2 cellular contexts compared by ENCODE assay signal in genomic region chr13:107743523-107743922, GRCh38.
TF ChIP-seq lines count a peak whose summit lies in the region.

No MANE protein-coding gene starts in this region.

TF ChIP-seq in GM23338, 12 proteins besides CTCF, POLR2A, EP300 and RAD21 (continued from another document):
- TF ChIP-seq ZNF331 (CRISPR knock-in tag; IDR thresholded peaks at IDR 0.05; ENCODE audit: low read depth), result no peak
- no peak for TF ChIP-seq STAT1 (IDR thresholded peaks at IDR 0.05; ENCODE audit: unreplicated experiment)
- TF ChIP-seq CREB1 (CRISPR knock-in tag; IDR thresholded peaks at IDR 0.05; ENCODE audit: low read depth), result no peak
- no peak for TF ChIP-seq ZNF114 (CRISPR knock-in tag; IDR thresholded peaks at IDR 0.05)
- no peak for TF ChIP-seq EZH2 (IDR thresholded peaks at IDR 0.05; ENCODE audit: low read depth, unreplicated experiment)
- TF ChIP-seq REST (IDR thresholded peaks at IDR 0.05; ENCODE audit: unreplicated experiment), result no peak
- no peak for TF ChIP-seq ZNF462 (CRISPR knock-in tag; IDR thresholded peaks at IDR 0.05)
- TF ChIP-seq ETS1 (IDR thresholded peaks at IDR 0.05), result no peak
- no peak for TF ChIP-seq EZH2phosphoT487 (IDR thresholded peaks at IDR 0.05; ENCODE audit: unreplicated experiment)
- no peak for TF ChIP-seq POLR2AphosphoS5 (IDR thresholded peaks at IDR 0.05; ENCODE audit: low read depth)

TF ChIP-seq in SK-N-SH, 30 proteins besides CTCF, POLR2A, EP300 and RAD21 (continued from another document):
- no peak for TF ChIP-seq USF2 (IDR thresholded peaks at IDR 0.05; ENCODE audit: borderline replicate concordance, low read depth, low read length)
- no peak for TF ChIP-seq PBX3 (IDR thresholded peaks at IDR 0.05)
- TF ChIP-seq RFX5 (IDR thresholded peaks at IDR 0.05; ENCODE audit: low read length), result no peak
- TF ChIP-seq SIN3A (IDR thresholded peaks at IDR 0.05; ENCODE audit: borderline replicate concordance, low read depth, low read length), result no peak
- TF ChIP-seq FOXM1 (IDR thresholded peaks at IDR 0.05; ENCODE audit: low read depth), result no peak
- TF ChIP-seq RCOR1 (IDR thresholded peaks at IDR 0.05; ENCODE audit: low read length), result no peak
